19 cellular contexts compared by ENCODE assay signal in genomic region chr16:11156401-11156800, GRCh38.
DNase-seq lines count a peak whose midpoint lies in the region; ATAC-seq and TF ChIP-seq lines count a peak whose summit lies in the region.
"Had no signal": no experiment of that assay in that cellular context is flagged by ENCODE, and none has a peak within 500 bp of the region (broad histone marks: within the 10 kb centered on the region; RNA-seq: fewer than 3 reads in every experiment).

No MANE protein-coding gene starts in this region.

- H2BK12ac ChIP-seq in mesenchymal stem cell (ENCODE audit: low read length in 2 of 2): no peak overlapping the region

- intact Hi-C loops in activated naive CD4-positive, alpha-beta T cell treated with anti-CD3 and anti-CD28 coated beads for 36 hours (cut with micrococcal nuclease): no loop called here

- H3K23ac ChIP-seq in mesenchymal stem cell (ENCODE audit: low read length in 2 of 2): no peak overlapping the region

- peak; percentile 53 for ATAC-seq in GM23338

- no peaks in the 10 kb centered on the region for H3K9me2 ChIP-seq in GM23338 (ENCODE audit: insufficient read depth)

- H2AFZ ChIP-seq in GM23338 (no peak overlapping the region), mesenchymal stem cell (ENCODE audit: low read depth, low read length) (no peak overlapping the region)

- no peaks in the 10 kb centered on the region for H3K27me3 ChIP-seq in GM23338 (ENCODE audit: insufficient read depth)
- H3K27me3 ChIP-seq in mesenchymal stem cell (ENCODE audit: control insufficient read depth in 1 of 2, insufficient read depth in 1 of 2, low read length in 2 of 2): no peaks in the 10 kb centered on the region
- H3K27me3 ChIP-seq: MG63, Peyer's patch had no signal

- H2BK15ac ChIP-seq in mesenchymal stem cell (ENCODE audit: low read depth, poor library complexity, severe bottlenecking): peak overlapping the region; percentile 12

- H3K36me3 Mint-ChIP-seq in GM23338 (ENCODE audit: low read depth): no peaks in the 10 kb centered on the region
- no peaks in the 10 kb centered on the region for H3K36me3 Mint-ChIP-seq in activated naive CD4-positive, alpha-beta T cell treated with anti-CD3 and anti-CD28 coated beads for 36 hours (ENCODE audit: low read depth)

- H3F3A ChIP-seq in GM23338 (replicated peaks; ENCODE audit: low read depth): no peaks in the 10 kb centered on the region

- WGBS in mesenchymal stem cell: 90% methylated on average over 9 of the region's 9 CpGs

- H3K4ac ChIP-seq in mesenchymal stem cell (ENCODE audit: low read depth in 1 of 2, low read length in 2 of 2): peak overlapping the region in 1 of 2 experiments; percentile 2

- no peak overlapping the region for H3K18ac ChIP-seq in mesenchymal stem cell (ENCODE audit: low read depth in 1 of 2, low read length in 2 of 2)

- no peaks in the 10 kb centered on the region for H3K79me2 ChIP-seq in GM23338 (replicated peaks; ENCODE audit: insufficient read depth)

- H3K4me3 Mint-ChIP-seq in GM23338: no peak overlapping the region
- H3K4me3 Mint-ChIP-seq in activated naive CD4-positive, alpha-beta T cell treated with anti-CD3 and anti-CD28 coated beads for 36 hours: no peak overlapping the region
- H3K4me3 Mint-ChIP-seq: CD14-positive monocyte had no signal

- H3K9me3 Mint-ChIP-seq in GM23338: no peaks in the 10 kb centered on the region
- no peaks in the 10 kb centered on the region for H3K9me3 Mint-ChIP-seq in activated naive CD4-positive, alpha-beta T cell treated with anti-CD3 and anti-CD28 coated beads for 36 hours

- H3K4me3 ChIP-seq in GM23338 (no peak overlapping the region), mesenchymal stem cell (ENCODE audit: insufficient read depth in 1 of 2, low read depth in 1 of 2, low read length in 2 of 2) (no peak overlapping the region)
- H3K4me3 ChIP-seq: MG63, Peyer's patch, SK-N-MC had no signal

- peaks cover 3% of the 10 kb centered on the region for H3K27me3 Mint-ChIP-seq in GM23338 (ENCODE audit: insufficient read depth, low read depth, poor library complexity)
- no peaks in the 10 kb centered on the region for H3K27me3 Mint-ChIP-seq in activated naive CD4-positive, alpha-beta T cell treated with anti-CD3 and anti-CD28 coated beads for 36 hours (ENCODE audit: low read depth)

- H4K8ac ChIP-seq in mesenchymal stem cell (ENCODE audit: low read length): no peak overlapping the region

- no peak overlapping the region for H4K91ac ChIP-seq in mesenchymal stem cell (ENCODE audit: low read length)

- no peak for TF ChIP-seq CTCF in GM23338 (conservative IDR thresholded peaks at IDR 0.05; ENCODE audit: low read depth in 2 of 2)

- no peaks in the 10 kb centered on the region for H4K20me1 ChIP-seq in GM23338 (replicated peaks; ENCODE audit: insufficient read depth)

- H3K27ac Mint-ChIP-seq in GM23338: no peak overlapping the region
- no peak overlapping the region for H3K27ac Mint-ChIP-seq in activated naive CD4-positive, alpha-beta T cell treated with anti-CD3 and anti-CD28 coated beads for 36 hours
- H3K27ac Mint-ChIP-seq: CD14-positive monocyte had no signal

- H2BK120ac ChIP-seq in mesenchymal stem cell (ENCODE audit: low read depth, low read length): no peak overlapping the region

- peak; percentile 93 for DNase-seq in DMS 273 (lab: John Stamatoyannopoulos, UW; ENCODE audit: unreplicated experiment)
- no peak for DNase-seq in GM23338 (ENCODE audit: low spot score)
- DNase-seq in NCI-H524 treated with DMSO at 0.1 percent for 48 hours (lab: John Stamatoyannopoulos, UW): peak; percentile 89
- DNase-seq in mesenchymal stem cell: no peak
- no peak for DNase-seq in HPDE6-E6E7 (ENCODE audit: extremely low spot score)
- no peak for DNase-seq in activated naive CD4-positive, alpha-beta T cell treated with anti-CD3 and anti-CD28 coated beads for 36 hours
- no peak for DNase-seq in stimulated activated CD4-positive, alpha-beta T cell treated with anti-CD3 and anti-CD28 coated beads, Interleukin-15, amount 100 ng/mL, for 24 hours
- DNase-seq: COR-L47, DMS53, Karpas-422, MG63, NCI-H1092 treated with DMSO at 0.1 percent for 48 hours, NCI-H2107, NCI-H345, NCI-H748 treated with DMSO at 0.1 percent for 48 hours, Right ventricle myocardium superior had no signal

- H3K4me2 ChIP-seq in GM23338 (no peak overlapping the region), mesenchymal stem cell (ENCODE audit: low read length, poor library complexity, severe bottlenecking) (no peak overlapping the region)

- no peak overlapping the region for H3K14ac ChIP-seq in mesenchymal stem cell (ENCODE audit: low read length in 2 of 2)

- CTCF ChIA-PET in activated naive CD4-positive, alpha-beta T cell treated with anti-CD3 and anti-CD28 coated beads for 36 hours (lab: Charles Lee): no interaction called here

- peaks cover 12% of the 10 kb centered on the region for H3K79me1 ChIP-seq in mesenchymal stem cell (replicated peaks; ENCODE audit: low read length, poor library complexity, severe bottlenecking)

- H3K9ac ChIP-seq in mesenchymal stem cell (ENCODE audit: low read length): no peak overlapping the region

- no peak overlapping the region for H3K27ac ChIP-seq in GM23338 (ENCODE audit: low read depth)
- no peak overlapping the region for H3K27ac ChIP-seq in mesenchymal stem cell (ENCODE audit: low read length, poor library complexity, severe bottlenecking)
- H3K27ac ChIP-seq: Peyer's patch, SK-N-MC had no signal

- H3K36me3 ChIP-seq in GM23338 (ENCODE audit: insufficient read depth) (no peaks in the 10 kb centered on the region), mesenchymal stem cell (ENCODE audit: control insufficient read depth in 1 of 2, insufficient read depth in 2 of 2, low read depth in 1 of 2, low read length in 2 of 2) (peaks cover 0 to 17% of the 10 kb centered on the region in 2 experiments)
- H3K36me3 ChIP-seq: MG63, Peyer's patch had no signal

- no peak overlapping the region for H2BK5ac ChIP-seq in mesenchymal stem cell (ENCODE audit: low read depth, low read length, poor library complexity, severe bottlenecking)

- peaks cover 5% of the 10 kb centered on the region for H3K9me3 ChIP-seq in mesenchymal stem cell (ENCODE audit: control insufficient read depth, low read length)
- H3K9me3 ChIP-seq: Peyer's patch had no signal

- H3K4me1 Mint-ChIP-seq in GM23338: peaks cover 6% of the 10 kb centered on the region; the same call in 2 of the 3 replicates
- peaks cover 12% of the 10 kb centered on the region for H3K4me1 Mint-ChIP-seq in activated naive CD4-positive, alpha-beta T cell treated with anti-CD3 and anti-CD28 coated beads for 36 hours (ENCODE audit: low read depth)

- no peaks in the 10 kb centered on the region for H3K4me1 ChIP-seq in GM23338 (ENCODE audit: insufficient read depth)
- peaks cover 3% of the 10 kb centered on the region for H3K4me1 ChIP-seq in mesenchymal stem cell (ENCODE audit: control insufficient read depth, insufficient read depth, low read depth, low read length)
- H3K4me1 ChIP-seq: Peyer's patch had no signal

- no peak overlapping the region for H2AK5ac ChIP-seq in mesenchymal stem cell (ENCODE audit: low read length, severe bottlenecking)

TF ChIP-seq in GM23338, 12 proteins besides CTCF, POLR2A, EP300 and RAD21:
- TF ChIP-seq, protein P1, sequence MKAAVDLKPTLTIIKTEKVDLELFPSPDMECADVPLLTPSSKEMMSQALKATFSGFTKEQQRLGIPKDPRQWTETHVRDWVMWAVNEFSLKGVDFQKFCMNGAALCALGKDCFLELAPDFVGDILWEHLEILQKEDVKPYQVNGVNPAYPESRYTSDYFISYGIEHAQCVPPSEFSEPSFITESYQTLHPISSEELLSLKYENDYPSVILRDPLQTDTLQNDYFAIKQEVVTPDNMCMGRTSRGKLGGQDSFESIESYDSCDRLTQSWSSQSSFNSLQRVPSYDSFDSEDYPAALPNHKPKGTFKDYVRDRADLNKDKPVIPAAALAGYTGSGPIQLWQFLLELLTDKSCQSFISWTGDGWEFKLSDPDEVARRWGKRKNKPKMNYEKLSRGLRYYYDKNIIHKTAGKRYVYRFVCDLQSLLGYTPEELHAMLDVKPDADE (IDR thresholded peaks at IDR 0.05): no peak

Comparison
In these comparisons a context has a peak if more than half of its experiments do, and no peak if none do; other contexts are left out.
1. DNase-seq: peak in DMS 273 (single experiment) and NCI-H524 treated with DMSO at 0.1 percent for 48 hours (single experiment); none in GM23338 (single experiment), mesenchymal stem cell (single experiment), HPDE6-E6E7 (single experiment), activated naive CD4-positive, alpha-beta T cell treated with anti-CD3 and anti-CD28 coated beads for 36 hours (single experiment) and stimulated activated CD4-positive, alpha-beta T cell treated with anti-CD3 and anti-CD28 coated beads, Interleukin-15, amount 100 ng/mL, for 24 hours (single experiment).